ENCODE assay signal across 17 cellular contexts in the genomic region with DNA sequence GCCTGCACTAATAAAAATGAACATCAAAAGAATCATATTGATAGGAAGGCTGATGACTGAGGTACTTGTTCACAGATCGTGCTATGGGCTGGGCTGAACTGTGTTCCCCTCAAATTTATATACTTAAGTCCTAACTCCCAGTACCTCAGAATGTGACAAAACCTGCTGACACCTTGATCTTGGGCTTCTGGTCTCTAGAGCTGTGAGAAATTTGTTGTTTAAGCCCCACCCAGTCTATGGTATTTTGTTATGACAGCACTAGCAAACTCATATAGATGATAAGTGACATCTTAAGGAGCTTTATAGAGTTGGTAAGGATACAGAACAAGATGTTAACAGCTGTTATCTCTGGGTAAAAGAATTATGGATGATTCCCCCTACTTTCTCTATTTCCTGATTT. TPM values are rescaled to one million over a fixed set of nuclear protein-coding genes. Genes with fewer than 3 reads are reported as not detected.
DNase-seq lines count a peak whose midpoint lies in the region; ATAC-seq and TF ChIP-seq lines count a peak whose summit lies in the region.
"Had no signal": no experiment of that assay in that cellular context is flagged by ENCODE, and none has a peak within 500 bp of the region (broad histone marks: within the 10 kb centered on the region; RNA-seq: fewer than 3 reads in every experiment).

No MANE protein-coding gene starts in this region.

- peak overlapping the region; percentile 47 to 99 (median 84) for H3K27ac ChIP-seq in gastrocnemius medialis
- peak overlapping the region in 1 of 5 donors; percentile 46 for H3K27ac ChIP-seq in stomach
- H3K27ac ChIP-seq: KMS-11, pancreas had no signal

- no peak overlapping the region for H3K4me3 ChIP-seq in gastrocnemius medialis
- H3K4me3 ChIP-seq in stomach = no peak overlapping the region
- H3K4me3 ChIP-seq: pancreas had no signal

- peak overlapping the region; percentile 57 for H3K27ac Mint-ChIP-seq in activated T-cell treated with anti-CD3 and anti-CD28 coated beads, Interleukin-2, amount 50 U/mL, for 24 hours
- H3K27ac Mint-ChIP-seq in T-helper 17 cell (peak overlapping the region; percentile 72), immature natural killer cell (peak overlapping the region; percentile 17 to 77 (median 59))

- intact Hi-C loops in gastrocnemius medialis (cut with DNase I; ENCODE audit: low total_unique reads) = no loop called here
- intact Hi-C loops in stomach (cut with DNase I; ENCODE audit: low total_unique reads) = no loop called here

- in situ Hi-C loops in gastrocnemius medialis (cut with MboI; ENCODE audit: low sequenced_read_pairs in 4 of 4) = no loop called here

- no peak for DNase-seq in activated T-cell treated with anti-CD3 and anti-CD28 coated beads, Interleukin-2, amount 50 U/mL, for 24 hours
- no peak for DNase-seq in activated T-cell treated with anti-CD3 and anti-CD28 coated beads, Interleukin-2, amount 50 U/mL, for 1 hour
- DNase-seq in T-helper 17 cell (no peak), immature natural killer cell (no peak), gastrocnemius medialis (no peak), germinal center (ENCODE audit: low spot score) (no peak), stomach (no peak)
- DNase-seq: activated CD4-positive, alpha-beta T cell treated with anti-CD3 and anti-CD28 coated beads for 48 hours; activated naive CD4-positive, alpha-beta T cell treated with Interleukin-2 at 50 U/mL for 16 hours; anterior cingulate cortex; BE2C; cerebellar nuclear complex; effector CD4-positive, alpha-beta T cell; NCI-H524; pancreas had no signal

- H3K27me3 ChIP-seq in gastrocnemius medialis (no peaks in the 10 kb centered on the region), stomach (no peaks in the 10 kb centered on the region)
- H3K27me3 ChIP-seq: BE2C, pancreas had no signal

- ATAC-seq in T-helper 17 cell = no peak
- ATAC-seq in gastrocnemius medialis = no peak
- ATAC-seq in HG02870 (IDR thresholded peaks at IDR 0.05; ENCODE audit: unreplicated experiment) = no peak
- ATAC-seq: pancreas had no signal

- H3K36me3 Mint-ChIP-seq in activated T-cell treated with anti-CD3 and anti-CD28 coated beads, Interleukin-2, amount 50 U/mL, for 24 hours (ENCODE audit: low read depth) = peaks cover 79% of the 10 kb centered on the region
- peaks cover 3% of the 10 kb centered on the region for H3K36me3 Mint-ChIP-seq in T-helper 17 cell (ENCODE audit: low read depth)
- H3K36me3 Mint-ChIP-seq in immature natural killer cell = peaks cover 0 to 12% (median 9%) of the 10 kb centered on the region in 3 donors

- H3K4me1 ChIP-seq in gastrocnemius medialis (peaks cover 59 to 63% of the 10 kb centered on the region in 2 donors), stomach (peaks cover 31 to 76% (median 56%) of the 10 kb centered on the region in 4 donors)
- H3K4me1 ChIP-seq: BE2C had no signal

- peaks cover 0 to 21% of the 10 kb centered on the region in 2 donors for H3K36me3 ChIP-seq in gastrocnemius medialis
- H3K36me3 ChIP-seq in stomach = peaks cover 10 to 35% (median 29%) of the 10 kb centered on the region in 4 donors

- no peak overlapping the region for H3K4me3 Mint-ChIP-seq in activated T-cell treated with anti-CD3 and anti-CD28 coated beads, Interleukin-2, amount 50 U/mL, for 24 hours
- H3K4me3 Mint-ChIP-seq in T-helper 17 cell (no peak overlapping the region), immature natural killer cell (peak overlapping the region in 4 of 5 donors; percentile 3 to 52 (median 36))

- no peak for TF ChIP-seq CTCF in gastrocnemius medialis (IDR thresholded peaks at IDR 0.05 in 4 of 5, conservative IDR thresholded peaks at IDR 0.05 in 1 of 5)
- TF ChIP-seq CTCF in stomach (IDR thresholded peaks at IDR 0.05) = no peak

- no peak for TF ChIP-seq EP300 in stomach (IDR thresholded peaks at IDR 0.05)

- TF ChIP-seq POLR2A in gastrocnemius medialis (IDR thresholded peaks at IDR 0.05) = no peak
- no peak for TF ChIP-seq POLR2A in stomach (IDR thresholded peaks at IDR 0.05)

- no peaks in the 10 kb centered on the region for H3K27me3 Mint-ChIP-seq in activated T-cell treated with anti-CD3 and anti-CD28 coated beads, Interleukin-2, amount 50 U/mL, for 24 hours
- H3K27me3 Mint-ChIP-seq in T-helper 17 cell (no peaks in the 10 kb centered on the region), immature natural killer cell (ENCODE audit: low read depth in 3 of 3) (peaks cover 0 to 2% (median 0%) of the 10 kb centered on the region in 3 donors)

- H3K9me3 Mint-ChIP-seq in activated T-cell treated with anti-CD3 and anti-CD28 coated beads, Interleukin-2, amount 50 U/mL, for 24 hours = no peaks in the 10 kb centered on the region
- no peaks in the 10 kb centered on the region for H3K9me3 Mint-ChIP-seq in immature natural killer cell

- H3K4me1 Mint-ChIP-seq in activated T-cell treated with anti-CD3 and anti-CD28 coated beads, Interleukin-2, amount 50 U/mL, for 24 hours (ENCODE audit: low read depth) = peaks cover 60% of the 10 kb centered on the region
- peaks cover 37% of the 10 kb centered on the region for H3K4me1 Mint-ChIP-seq in T-helper 17 cell
- H3K4me1 Mint-ChIP-seq in immature natural killer cell = peaks cover 74 to 88% of the 10 kb centered on the region in 2 donors

- 20 to 41% (median 28%) methylated on average over 1 of the region's 1 CpG for WGBS in stomach, 5 donors

- H3K9me3 ChIP-seq in T-helper 17 cell (ENCODE audit: control insufficient read depth, low read length, poor library complexity, severe bottlenecking) = no peaks in the 10 kb centered on the region
- H3K9me3 ChIP-seq in gastrocnemius medialis = no peaks in the 10 kb centered on the region
- no peaks in the 10 kb centered on the region for H3K9me3 ChIP-seq in stomach
- H3K9me3 ChIP-seq: BE2C, pancreas had no signal

RNA-seq across cellular contexts. Expression of gene UBE2V1, which starts 13.8 kb away (rescaled TPM):
- total RNA-seq in T-helper 17 cell = 100 to 1,000 TPM; 124 to 151 TPM
- polyA plus RNA-seq in immature natural killer cell = 100 to 1,000 TPM; 112 to 189 (median 185) TPM
- total RNA-seq in gastrocnemius medialis = 10 to 100 TPM; 37.6 to 58.5 (median 46.9) TPM
- total RNA-seq in stomach = 100 to 1,000 TPM in 1 of 5 donors, 10 to 100 TPM in 4; 52.6 to 111 (median 61.8) TPM
- 10 to 100 TPM; 64.7 to 90.3 (median 80.3) TPM for polyA plus RNA-seq in stomach

RNA-seq across cellular contexts. Expression of gene PEDS1, which starts 54.4 kb away (rescaled TPM):
- total RNA-seq in T-helper 17 cell (10 to 100 TPM; 14.3 to 22.6 TPM), gastrocnemius medialis (10 to 100 TPM; 33.2 to 77.9 (median 38.2) TPM), stomach (10 to 100 TPM in 3 of 5 donors, 1 to 10 TPM in 2; 1.8 to 79.4 (median 19.4) TPM)
- polyA plus RNA-seq in immature natural killer cell (10 to 100 TPM; 15.2 to 33.5 (median 19.7) TPM), stomach (10 to 100 TPM; 10.5 to 28.7 (median 15.5) TPM)

Comparison
In these comparisons a context has a peak if more than half of its experiments do, and no peak if none do; other contexts are left out.
1. H3K4me3 Mint-ChIP-seq: peak in immature natural killer cell (4 of 5); none in activated T-cell treated with anti-CD3 and anti-CD28 coated beads, Interleukin-2, amount 50 U/mL, for 24 hours (single experiment) and T-helper 17 cell (single experiment).
2. Peak in every context shown above with its lines, with median percentiles within 50 percentile points of each other: H3K27ac Mint-ChIP-seq.